ENCODE assay signal across 24 cellular contexts in the genomic region with DNA sequence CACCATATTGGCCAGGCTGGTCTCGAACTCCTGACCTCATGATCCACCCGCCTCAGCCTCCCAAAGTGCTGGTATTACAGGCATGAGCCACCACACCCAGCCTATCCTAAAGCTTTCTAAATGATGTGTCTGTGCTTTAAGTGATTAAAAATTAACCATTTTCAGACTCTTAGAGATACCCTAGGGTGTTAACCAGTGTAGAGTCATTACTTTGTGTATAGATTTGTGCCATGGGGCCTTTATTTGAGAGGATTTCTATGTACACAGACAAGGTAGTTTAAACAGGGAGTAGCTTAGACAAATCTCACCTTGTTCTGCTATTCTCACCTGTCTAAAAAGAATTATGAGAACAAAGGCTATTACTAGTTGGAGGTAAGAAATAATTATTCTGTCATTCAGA. TPM values are rescaled to one million over a fixed set of nuclear protein-coding genes. Genes with fewer than 3 reads are reported as not detected.
A peak's percentile ranks its signal among the peaks of the same experiment; 100 is the strongest.
DNase-seq lines count a peak whose midpoint lies in the region; ATAC-seq and TF ChIP-seq lines count a peak whose summit lies in the region.
"Had no signal": no experiment of that assay in that cellular context is flagged by ENCODE, and none has a peak within 500 bp of the region (broad histone marks: within the 10 kb centered on the region; RNA-seq: fewer than 3 reads in every experiment).

No MANE protein-coding gene starts in this region.

- no peaks in the 10 kb centered on the region for H3K36me3 Mint-ChIP-seq in activated T-cell treated with anti-CD3 and anti-CD28 coated beads, Interleukin-2, amount 50 U/mL, for 72 hours (ENCODE audit: insufficient read depth in 2 of 2)
- peaks cover 3% of the 10 kb centered on the region for H3K36me3 Mint-ChIP-seq in activated T-cell treated with anti-CD3 and anti-CD28 coated beads, Interleukin-2, amount 50 U/mL, for 4 hours (ENCODE audit: insufficient read depth)
- H3K36me3 Mint-ChIP-seq in central memory CD8-positive, alpha-beta T cell (ENCODE audit: insufficient read depth), result peaks cover 4% of the 10 kb centered on the region

- H3K4me1 Mint-ChIP-seq in activated T-cell treated with anti-CD3 and anti-CD28 coated beads, Interleukin-2, amount 50 U/mL, for 72 hours (ENCODE audit: low read depth), result no peaks in the 10 kb centered on the region
- H3K4me1 Mint-ChIP-seq in activated T-cell treated with anti-CD3 and anti-CD28 coated beads, Interleukin-2, amount 50 U/mL, for 4 hours (ENCODE audit: low read depth), result no peaks in the 10 kb centered on the region
- H3K4me1 Mint-ChIP-seq in central memory CD8-positive, alpha-beta T cell, result no peaks in the 10 kb centered on the region

- no peak overlapping the region for H3K9ac ChIP-seq in neural cell (ENCODE audit: low read length)

- no peaks in the 10 kb centered on the region for H3K36me3 ChIP-seq in neural cell (ENCODE audit: insufficient read depth, low read length)
- H3K36me3 ChIP-seq: MG63, SJCRH30 had no signal

- H3K9me3 ChIP-seq in neural cell (ENCODE audit: low read length), result no peaks in the 10 kb centered on the region
- H3K9me3 ChIP-seq: MG63, SJCRH30 had no signal

- H3K27me3 Mint-ChIP-seq in activated T-cell treated with anti-CD3 and anti-CD28 coated beads, Interleukin-2, amount 50 U/mL, for 72 hours (ENCODE audit: low read depth), result no peaks in the 10 kb centered on the region
- no peaks in the 10 kb centered on the region for H3K27me3 Mint-ChIP-seq in activated T-cell treated with anti-CD3 and anti-CD28 coated beads, Interleukin-2, amount 50 U/mL, for 4 hours (ENCODE audit: low read depth)
- H3K27me3 Mint-ChIP-seq in central memory CD8-positive, alpha-beta T cell, result no peaks in the 10 kb centered on the region

- no peak overlapping the region for H2AFZ ChIP-seq in neural cell (ENCODE audit: low read depth, low read length)
- H2AFZ ChIP-seq: PC-9 had no signal

- H3K4me2 ChIP-seq in neural cell (ENCODE audit: low read length), result no peak overlapping the region
- H3K4me2 ChIP-seq: PC-9 had no signal

- ATAC-seq in activated T-cell treated with anti-CD3 and anti-CD28 coated beads, Interleukin-2, amount 50 U/mL, for 72 hours (replicated peaks in 1 of 2), result no peak
- no peak for ATAC-seq in activated T-cell treated with anti-CD3 and anti-CD28 coated beads, Interleukin-2, amount 50 U/mL, for 4 hours
- ATAC-seq in central memory CD8-positive, alpha-beta T cell (replicated peaks; ENCODE audit: extremely low read depth, poor library complexity, severe bottlenecking), result no peak
- ATAC-seq: HCT116, Right ventricle myocardium inferior had no signal

- H3F3A ChIP-seq in neural cell (ENCODE audit: insufficient read depth, low read length, poor library complexity, severe bottlenecking), result no peaks in the 10 kb centered on the region

- no peaks in the 10 kb centered on the region for H4K20me1 ChIP-seq in neural cell (ENCODE audit: insufficient read depth)

- no peak for TF ChIP-seq RAD21 in neural cell (conservative IDR thresholded peaks at IDR 0.05)

- H3K27ac ChIP-seq in neural cell (ENCODE audit: low read length), result peak overlapping the region; percentile 51
- H3K27ac ChIP-seq: PC-9, SJCRH30 had no signal

- H3K4me3 Mint-ChIP-seq in activated T-cell treated with anti-CD3 and anti-CD28 coated beads, Interleukin-2, amount 50 U/mL, for 72 hours, result no peak overlapping the region
- no peak overlapping the region for H3K4me3 Mint-ChIP-seq in activated T-cell treated with anti-CD3 and anti-CD28 coated beads, Interleukin-2, amount 50 U/mL, for 4 hours
- no peak overlapping the region for H3K4me3 Mint-ChIP-seq in central memory CD8-positive, alpha-beta T cell

- H3K9me2 ChIP-seq in neural cell (ENCODE audit: insufficient read depth, low read length), result no peaks in the 10 kb centered on the region

- H3K27me3 ChIP-seq in neural cell (ENCODE audit: insufficient read depth, low read depth, low read length), result no peaks in the 10 kb centered on the region
- H3K27me3 ChIP-seq: MG63, SJCRH30 had no signal

- DNase-seq in activated T-cell treated with anti-CD3 and anti-CD28 coated beads, Interleukin-2, amount 50 U/mL, for 72 hours, result no peak
- no peak for DNase-seq in activated T-cell treated with anti-CD3 and anti-CD28 coated beads, Interleukin-2, amount 50 U/mL, for 4 hours
- no peak for DNase-seq in central memory CD8-positive, alpha-beta T cell (ENCODE audit: low spot score in 2 of 2)
- DNase-seq in germinal center (ENCODE audit: low spot score) (no peak), erythroblast (lab: John Stamatoyannopoulos, UW) (no peak), midbrain (lab: John Stamatoyannopoulos, UW) (no peak)
- DNase-seq: 8988T; Calu3; DMS79 treated with DMSO at 0.1 percent for 48 hours; GF-D8; IMR-90; KG1; MG63; NCI-H187; NCI-H2081 treated with DMSO at 0.1 percent for 48 hours; NCI-H2171 treated with DMSO at 0.1 percent for 48 hours; NCI-H524; NCI-H748 treated with DMSO at 0.1 percent for 48 hours; NK-92 treated with Interleukin-12 subunit alpha and Interleukin-12 subunit beta, amount 100 ng/mL, for 24 hours; PC-9; SJCRH30 had no signal

- TF ChIP-seq CTCF in neural cell (IDR thresholded peaks at IDR 0.05; ENCODE audit: poor library complexity, severe bottlenecking), result no peak

- TF ChIP-seq POLR2A in erythroblast (IDR thresholded peaks at IDR 0.05; ENCODE audit: low read length), result no peak

- H3K27ac Mint-ChIP-seq in activated T-cell treated with anti-CD3 and anti-CD28 coated beads, Interleukin-2, amount 50 U/mL, for 72 hours, result peak overlapping the region; percentile 60
- peak overlapping the region; percentile 38 for H3K27ac Mint-ChIP-seq in central memory CD8-positive, alpha-beta T cell (ENCODE audit: low read depth)

- H3K9me3 Mint-ChIP-seq in activated T-cell treated with anti-CD3 and anti-CD28 coated beads, Interleukin-2, amount 50 U/mL, for 72 hours, result no peaks in the 10 kb centered on the region
- no peaks in the 10 kb centered on the region for H3K9me3 Mint-ChIP-seq in activated T-cell treated with anti-CD3 and anti-CD28 coated beads, Interleukin-2, amount 50 U/mL, for 4 hours
- H3K9me3 Mint-ChIP-seq in central memory CD8-positive, alpha-beta T cell, result no peaks in the 10 kb centered on the region

- TF ChIP-seq EP300 in neural cell (conservative IDR thresholded peaks at IDR 0.05; ENCODE audit: poor library complexity, severe bottlenecking), result no peak

- no peak overlapping the region for H3K4me3 ChIP-seq in neural cell (ENCODE audit: low read length)
- H3K4me3 ChIP-seq: MG63, PC-9, SJCRH30 had no signal

- H3K79me2 ChIP-seq in neural cell (replicated peaks; ENCODE audit: insufficient read depth, low read length), result no peaks in the 10 kb centered on the region

TF ChIP-seq in neural cell, 6 proteins besides CTCF, POLR2A, EP300 and RAD21:
- no peak for TF ChIP-seq EZH2 (IDR thresholded peaks at IDR 0.05; ENCODE audit: borderline replicate concordance, insufficient read depth, low read length, poor library complexity, severe bottlenecking)
- TF ChIP-seq SMC3 (conservative IDR thresholded peaks at IDR 0.05; ENCODE audit: poor library complexity), result no peak
- no peak for TF ChIP-seq POLR2AphosphoS5 (IDR thresholded peaks at IDR 0.05)

RNA-seq across cellular contexts. Expression of a gene that starts 12.7 kb away (rescaled TPM):
- 10 to 100 TPM; 79.7 to 82.7 TPM for total RNA-seq in activated T-cell treated with anti-CD3 and anti-CD28 coated beads, Interleukin-2, amount 50 U/mL, for 72 hours
- 10 to 100 TPM; 58.1 to 67.5 (median 62.1) TPM for total RNA-seq in activated T-cell treated with anti-CD3 and anti-CD28 coated beads, Interleukin-2, amount 50 U/mL, for 4 hours
- polyA plus RNA-seq in neural cell, result 39.5 and 40.1 TPM in 2 replicates
- 39.7 and 50.9 TPM in 2 replicates for polyA minus RNA-seq in neural cell

RNA-seq across cellular contexts. Expression of a gene that starts 54.2 kb away (rescaled TPM):
- 10 to 100 TPM; 30.6 to 34.3 TPM for total RNA-seq in activated T-cell treated with anti-CD3 and anti-CD28 coated beads, Interleukin-2, amount 50 U/mL, for 72 hours
- 10 to 100 TPM; 50.1 to 65.4 (median 58.2) TPM for total RNA-seq in activated T-cell treated with anti-CD3 and anti-CD28 coated beads, Interleukin-2, amount 50 U/mL, for 4 hours
- polyA plus RNA-seq in neural cell, result 3.8 and 4.9 TPM in 2 replicates
- 16.8 and 24.4 TPM in 2 replicates for polyA minus RNA-seq in neural cell
